6 cellular contexts compared by ENCODE assay signal in genomic region chr6:164610859-164611258, GRCh38.
DNase-seq lines count a peak whose midpoint lies in the region; ATAC-seq, FAIRE-seq and TF ChIP-seq lines count a peak whose summit lies in the region.
"Not testable (repeated sequence)": the region's sequence is repeated elsewhere in the genome, so short reads cannot be mapped to it uniquely, and the experiment has no call there.

No MANE protein-coding gene starts in this region.

- not testable (repeated sequence) for H3K9ac ChIP-seq in DND-41 (ENCODE audit: low read depth, low read length)

- not testable (repeated sequence) for H3K36me3 ChIP-seq in DND-41 (ENCODE audit: insufficient read depth, low read length)

- CTCF ChIA-PET in activated B cell treated with CpG ODN at 0.5 μM for 24 hours (lab: Charles Lee); activated CD8-positive, alpha-beta memory T cell treated with anti-CD3 and anti-CD28 coated beads, Interleukin-2, amount 10 ng/mL, durations not matched to agents 7 days and 5 days (lab: Charles Lee): not testable (repeated sequence)

- not testable (repeated sequence) for TF ChIP-seq CTCF in DND-41 (IDR thresholded peaks at IDR 0.05; ENCODE audit: borderline replicate concordance, extremely low read depth, low read length, poor library complexity, severe bottlenecking); activated B cell treated with CpG ODN at 0.5 μM for 24 hours (IDR thresholded peaks at IDR 0.05); natural killer cell (IDR thresholded peaks at IDR 0.05)

- FAIRE-seq in GM18507 (lab: Jason Lieb, UNC) = peak; percentile 86

- H3K9me3 ChIP-seq in DND-41 (ENCODE audit: insufficient read depth, low read length, severe bottlenecking) = not testable (repeated sequence)

- POLR2A ChIA-PET in activated B cell treated with CpG ODN at 0.5 μM for 24 hours (lab: Charles Lee) = not testable (repeated sequence)

- not testable (repeated sequence) for H2AFZ ChIP-seq in DND-41 (ENCODE audit: low read depth, low read length)

- not testable (repeated sequence) for H3K27me3 Mint-ChIP-seq in activated B cell treated with CpG ODN at 0.5 μM for 24 hours; activated CD8-positive, alpha-beta memory T cell treated with anti-CD3 and anti-CD28 coated beads, Interleukin-2, amount 10 ng/mL, durations not matched to agents 7 days and 5 days; natural killer cell (ENCODE audit: low read depth in 2 of 2); stimulated activated naive B cell treated with anti-CD40 and anti-IgM and Interleukin-4, amounts not matched to agents 10 μg/mL and 1 μg/mL and 100 μg/mL, for 72 hours

- not testable (repeated sequence) for H3K79me2 ChIP-seq in DND-41 (ENCODE audit: insufficient read depth, low read length)

- not testable (repeated sequence) for H3K4me1 ChIP-seq in DND-41 (ENCODE audit: insufficient read depth, low read length)

- H3K4me3 Mint-ChIP-seq in activated B cell treated with CpG ODN at 0.5 μM for 24 hours; activated CD8-positive, alpha-beta memory T cell treated with anti-CD3 and anti-CD28 coated beads, Interleukin-2, amount 10 ng/mL, durations not matched to agents 7 days and 5 days; natural killer cell; stimulated activated naive B cell treated with anti-CD40 and anti-IgM and Interleukin-4, amounts not matched to agents 10 μg/mL and 1 μg/mL and 100 μg/mL, for 72 hours: not testable (repeated sequence)

- ATAC-seq in DND-41 (ENCODE audit: insufficient read depth, low read depth) = peak; percentile 57; the same call in 1 of the 3 replicates
- ATAC-seq in activated B cell treated with CpG ODN at 0.5 μM for 24 hours (ENCODE audit: low read depth) = peak; percentile 58
- ATAC-seq in activated CD8-positive, alpha-beta memory T cell treated with anti-CD3 and anti-CD28 coated beads, Interleukin-2, amount 10 ng/mL, durations not matched to agents 7 days and 5 days = peak; percentile 64
- peak in 2 of 3 donors; percentile 46 to 50 for ATAC-seq in natural killer cell
- ATAC-seq in stimulated activated naive B cell treated with anti-CD40 and anti-IgM and Interleukin-4, amounts not matched to agents 10 μg/mL and 1 μg/mL and 100 μg/mL, for 72 hours (replicated peaks) = peak; percentile 50 to 57

- H3K4me1 Mint-ChIP-seq in activated B cell treated with CpG ODN at 0.5 μM for 24 hours; activated CD8-positive, alpha-beta memory T cell treated with anti-CD3 and anti-CD28 coated beads, Interleukin-2, amount 10 ng/mL, durations not matched to agents 7 days and 5 days; natural killer cell; stimulated activated naive B cell treated with anti-CD40 and anti-IgM and Interleukin-4, amounts not matched to agents 10 μg/mL and 1 μg/mL and 100 μg/mL, for 72 hours: not testable (repeated sequence)

- not testable (repeated sequence) for H3K27me3 ChIP-seq in DND-41 (ENCODE audit: insufficient read depth, low read length, poor library complexity)

- not testable (repeated sequence) for H4K20me1 ChIP-seq in DND-41 (ENCODE audit: insufficient read depth, low read length)

- H3K9me3 Mint-ChIP-seq in activated B cell treated with CpG ODN at 0.5 μM for 24 hours; activated CD8-positive, alpha-beta memory T cell treated with anti-CD3 and anti-CD28 coated beads, Interleukin-2, amount 10 ng/mL, durations not matched to agents 7 days and 5 days (ENCODE audit: low read depth); stimulated activated naive B cell treated with anti-CD40 and anti-IgM and Interleukin-4, amounts not matched to agents 10 μg/mL and 1 μg/mL and 100 μg/mL, for 72 hours: not testable (repeated sequence)
- peaks cover 10 to 13% of the 10 kb centered on the region in 2 donors for H3K9me3 Mint-ChIP-seq in natural killer cell

- H3K4me3 ChIP-seq in DND-41 (ENCODE audit: low read depth in 1 of 2, low read length in 2 of 2) = not testable (repeated sequence)

- intact Hi-C loops in activated B cell treated with CpG ODN at 0.5 μM for 24 hours (cut with micrococcal nuclease); natural killer cell (cut with micrococcal nuclease): not testable (repeated sequence)

- not testable (repeated sequence) for H3K27ac ChIP-seq in DND-41 (ENCODE audit: low read length)

- not testable (repeated sequence) for DNase-seq in DND-41; GM18507 (ENCODE audit: extremely low spot score, insufficient read length, low read depth); activated B cell treated with CpG ODN at 0.5 μM for 24 hours; activated CD8-positive, alpha-beta memory T cell treated with anti-CD3 and anti-CD28 coated beads, Interleukin-2, amount 10 ng/mL, durations not matched to agents 7 days and 5 days; natural killer cell; stimulated activated naive B cell treated with anti-CD40 and anti-IgM and Interleukin-4, amounts not matched to agents 10 μg/mL and 1 μg/mL and 100 μg/mL, for 72 hours

- not testable (repeated sequence) for H3K4me2 ChIP-seq in DND-41 (ENCODE audit: insufficient read depth, low read length)

- H3K27ac Mint-ChIP-seq in activated B cell treated with CpG ODN at 0.5 μM for 24 hours; activated CD8-positive, alpha-beta memory T cell treated with anti-CD3 and anti-CD28 coated beads, Interleukin-2, amount 10 ng/mL, durations not matched to agents 7 days and 5 days; natural killer cell; stimulated activated naive B cell treated with anti-CD40 and anti-IgM and Interleukin-4, amounts not matched to agents 10 μg/mL and 1 μg/mL and 100 μg/mL, for 72 hours: not testable (repeated sequence)

- H3K36me3 Mint-ChIP-seq in activated B cell treated with CpG ODN at 0.5 μM for 24 hours (ENCODE audit: low read depth); activated CD8-positive, alpha-beta memory T cell treated with anti-CD3 and anti-CD28 coated beads, Interleukin-2, amount 10 ng/mL, durations not matched to agents 7 days and 5 days; natural killer cell; stimulated activated naive B cell treated with anti-CD40 and anti-IgM and Interleukin-4, amounts not matched to agents 10 μg/mL and 1 μg/mL and 100 μg/mL, for 72 hours: not testable (repeated sequence)
